8 cellular contexts compared by ENCODE assay signal in genomic region chr12:12349711-12350665, GRCh38. TPM values are rescaled to one million over a fixed set of nuclear protein-coding genes. Genes with fewer than 3 reads are reported as not detected.
DNase-seq lines count a peak whose midpoint lies in the region; ATAC-seq and TF ChIP-seq lines count a peak whose summit lies in the region.

Gene MANSC1, minus strand, starts transcription at chr12:12350242. Its CDS starts 6,928 bp downstream, at chr12:12343314.

- no peaks in the 10 kb centered on the region for H3K9me3 Mint-ChIP-seq in activated naive CD4-positive, alpha-beta T cell treated with anti-CD3 and anti-CD28 coated beads, Interleukin-2, amount 50 U/mL, for 24 hours

- H3K4me3 Mint-ChIP-seq in activated naive CD4-positive, alpha-beta T cell treated with anti-CD3 and anti-CD28 coated beads, Interleukin-2, amount 50 U/mL, for 24 hours: peak within 1 kb of the TSS; percentile 80

- H3K36me3 ChIP-seq in Panc1 (ENCODE audit: control insufficient read depth, insufficient read depth, low read length) (no peaks in the 10 kb centered on the region), neuron (ENCODE audit: insufficient read depth, low read length) (no peaks in the 10 kb centered on the region), tibial nerve (no peaks in the 10 kb centered on the region)

- H3K4me1 ChIP-seq in Panc1 (ENCODE audit: control insufficient read depth, insufficient read depth, low read length) (0 out of 2 replicates have a peak, but pooled peaks cover 4% of the 10 kb centered on the region), neuron (ENCODE audit: insufficient read depth, low read length) (peaks cover 8% of the 10 kb centered on the region), tibial nerve (peaks cover 0 to 15% (median 0%) of the 10 kb centered on the region in 4 donors)

- H3K4me1 Mint-ChIP-seq in activated naive CD4-positive, alpha-beta T cell treated with anti-CD3 and anti-CD28 coated beads, Interleukin-2, amount 50 U/mL, for 24 hours: peaks cover 52% of the 10 kb centered on the region

- POLR2A ChIA-PET in Panc1 (lab: Charles Lee): no interaction called here

- peak; percentile 95 for ATAC-seq in Panc1
- ATAC-seq in GM19463 (IDR thresholded peaks at IDR 0.05; ENCODE audit: unreplicated experiment): no peak

- no peaks in the 10 kb centered on the region for H3K27me3 Mint-ChIP-seq in activated naive CD4-positive, alpha-beta T cell treated with anti-CD3 and anti-CD28 coated beads, Interleukin-2, amount 50 U/mL, for 24 hours

- BruUV-seq in Panc1 (replicated peaks; lab: Mats Ljungman, UMichigan): no TSS peak

- intact Hi-C loops in Panc1 (cut with micrococcal nuclease; ENCODE audit: unreplicated experiment): no loop called here

- H3K27me3 ChIP-seq in Panc1 (ENCODE audit: control insufficient read depth, insufficient read depth, low read length) (no peaks in the 10 kb centered on the region), neuron (ENCODE audit: insufficient read depth, low read length) (no peaks in the 10 kb centered on the region), tibial nerve (no peaks in the 10 kb centered on the region)

- peak; percentile 39 for TF ChIP-seq CTCF in Panc1 (IDR thresholded peaks at IDR 0.05)
- TF ChIP-seq CTCF in tibial nerve (IDR thresholded peaks at IDR 0.05): peak; percentile 15 to 58 (median 31)

- H3K9me3 ChIP-seq in Panc1 (ENCODE audit: control insufficient read depth, insufficient read depth, low read depth, low read length) (no peaks in the 10 kb centered on the region), neuron (ENCODE audit: low read length) (no peaks in the 10 kb centered on the region), tibial nerve (no peaks in the 10 kb centered on the region)

- DNase-seq in CMK (ENCODE audit: low read depth) (peak; percentile 52), HT-29 (ENCODE audit: low spot score) (peak; percentile 82), Panc1 (ENCODE audit: low read depth, low spot score) (no peak), globus pallidus (ENCODE audit: low spot score) (peak; percentile 57), tibial nerve (ENCODE audit: low spot score in 2 of 2) (peak in 1 of 2 donors; percentile 14)

- CTCF ChIA-PET in Panc1 (lab: Charles Lee): interaction anchor here (0.6 to 1.1 kb wide), 6 partner anchors 11 to 770 kb away, joined by 3 to 7 read pairs (median 4); no protein-coding TSS in a partner anchor

- in situ Hi-C loops in Panc1 (cut with HindIII; ENCODE audit: low pct_unique_long_range_greater_than_20kb, low sequenced_read_pairs): no loop called here

- WGBS in tibial nerve, 2 donors: 1 to 3% methylated on average over 49 to 62 of the region's 68 CpGs

- H3K4me3 ChIP-seq in Panc1 (ENCODE audit: low read depth in 2 of 2, low read length in 2 of 2) (peak within 1 kb of the TSS; percentile 56 to 63), neuron (ENCODE audit: low read length) (peak within 1 kb of the TSS; percentile 83), tibial nerve (peak within 1 kb of the TSS; percentile 61 to 86 (median 71))

- no peaks in the 10 kb centered on the region for H3K36me3 Mint-ChIP-seq in activated naive CD4-positive, alpha-beta T cell treated with anti-CD3 and anti-CD28 coated beads, Interleukin-2, amount 50 U/mL, for 24 hours

- peak in 1 of 2 donors; percentile 47 for TF ChIP-seq EP300 in tibial nerve (IDR thresholded peaks at IDR 0.05)

- no peak for TF ChIP-seq POLR2A in tibial nerve (IDR thresholded peaks at IDR 0.05)

- H3K27ac ChIP-seq in Panc1 (ENCODE audit: low read length) (no peak within 1 kb of the TSS), tibial nerve (peak within 1 kb of the TSS in 3 of 4 donors; percentile 62 to 86 (median 83))

- peak within 1 kb of the TSS; percentile 70 for H3K27ac Mint-ChIP-seq in activated naive CD4-positive, alpha-beta T cell treated with anti-CD3 and anti-CD28 coated beads, Interleukin-2, amount 50 U/mL, for 24 hours

- H2AFZ ChIP-seq in neuron (ENCODE audit: low read depth, low read length): peak within 1 kb of the TSS; percentile 98

RNA-seq across cellular contexts. Expression of gene MANSC1, which starts in this region (rescaled TPM):
- total RNA-seq in HT-29 (2014; rRNA removed; shearing (Covaris generic)): 10.5 and 14.8 TPM in 2 replicates
- total RNA-seq in Panc1 (2021; ENCODE audit: unreplicated experiment) (10.0 TPM), tibial nerve (10 to 100 TPM in 2 of 4 donors, 1 to 10 TPM in 2; 7.9 to 11.6 (median 9.6) TPM)
- polyA plus RNA-seq in Panc1 (2012; ENCODE audit: insufficient read length): 9.6 TPM
